In genomic region chr21:37273911-37274690, GRCh38 we compare ENCODE assay signal across 18 cellular contexts. TPM values are rescaled to one million over a fixed set of nuclear protein-coding genes. Genes with fewer than 3 reads are reported as not detected.
DNase-seq lines count a peak whose midpoint lies in the region; ATAC-seq, FAIRE-seq and TF ChIP-seq lines count a peak whose summit lies in the region.
"Had no signal": no experiment of that assay in that cellular context is flagged by ENCODE, and none has a peak within 500 bp of the region (broad histone marks: within the 10 kb centered on the region; RNA-seq: fewer than 3 reads in every experiment).

No MANE protein-coding gene starts in this region.

- TF ChIP-seq EP300 in HepG2 (IDR thresholded peaks at IDR 0.05; ENCODE audit: low read depth in 2 of 2, low read length in 2 of 2) (no peak), HepG2 (CRISPR knock-in tag; IDR thresholded peaks at IDR 0.05; ENCODE audit: borderline replicate concordance) (no peak)

- no peak; the same call in 2 of the 3 replicates for ATAC-seq in HepG2
- ATAC-seq in right lobe of liver, result no peak
- peak; percentile 87 for ATAC-seq in HG02870 (IDR thresholded peaks at IDR 0.05; ENCODE audit: unreplicated experiment)
- ATAC-seq in WTC11, result peak; percentile 31
- ATAC-seq: stimulated activated naive B cell treated with anti-CD40 and anti-IgM and Interleukin-4, amounts not matched to agents 10 μg/mL and 1 μg/mL and 100 μg/mL, for 72 hours had no signal

- FAIRE-seq in HepG2 (lab: Jason Lieb, UNC) (no peak), GM12891 (lab: Jason Lieb, UNC) (no peak)
- FAIRE-seq: HTR-8/SVneo had no signal

- WGBS in HepG2 (ENCODE audit: low lambda C conversion rate), result 17% methylated on average over 9 of the region's 9 CpGs
- WGBS in right lobe of liver (ENCODE audit: insufficient coverage, low coverage, low lambda C conversion rate, missing lambda C conversion rate), result 34% methylated on average over 9 of the region's 9 CpGs

- BruUV-seq in HepG2 (replicated peaks; lab: Mats Ljungman, UMichigan), result no TSS peak

- H3K27ac ChIP-seq in HepG2 (ENCODE audit: extremely low read length, insufficient read depth, low read length), result no peak overlapping the region
- no peak overlapping the region for H3K27ac ChIP-seq in right lobe of liver
- no peak overlapping the region for H3K27ac ChIP-seq in right atrium auricular region

- no peaks in the 10 kb centered on the region for H3K36me3 ChIP-seq in HepG2 (replicated peaks in 1 of 2; ENCODE audit: control insufficient read depth in 1 of 2, insufficient read depth in 2 of 2, low read length in 2 of 2)
- H3K36me3 ChIP-seq in right lobe of liver, result no peaks in the 10 kb centered on the region
- no peaks in the 10 kb centered on the region for H3K36me3 ChIP-seq in right atrium auricular region

- no peaks in the 10 kb centered on the region for H3K27me3 Mint-ChIP-seq in WTC11 (ENCODE audit: low read depth)

- H4K20me1 ChIP-seq in HepG2 (ENCODE audit: insufficient read depth, low read length), result no peaks in the 10 kb centered on the region

- peaks cover 30% of the 10 kb centered on the region for H3K4me1 Mint-ChIP-seq in WTC11

- peaks cover 4% of the 10 kb centered on the region for H3K36me3 Mint-ChIP-seq in WTC11

- no peaks in the 10 kb centered on the region for H3K9me3 ChIP-seq in HepG2 (ENCODE audit: low read length)
- no peaks in the 10 kb centered on the region for H3K9me3 ChIP-seq in right lobe of liver
- no peaks in the 10 kb centered on the region for H3K9me3 ChIP-seq in right atrium auricular region

- TF ChIP-seq POLR2A in HepG2 (IDR thresholded peaks at IDR 0.05; ENCODE audit: insufficient read depth in 1 of 2, low read depth in 2 of 2, low read length in 2 of 2) (no peak), right lobe of liver (IDR thresholded peaks at IDR 0.05) (no peak), GM12891 (IDR thresholded peaks at IDR 0.05; ENCODE audit: low read depth, low read length) (no peak)

- CTCF ChIA-PET in HepG2 (lab: Yijun Ruan, JAX; ENCODE audit: low intra/inter-chr PET ratio, low total read pairs), result no interaction called here
- CTCF ChIA-PET in WTC11 (lab: Charles Lee), result interaction anchor here (0.9 kb wide), 1 partner anchor 227 kb away, joined by 3 read pairs; no protein-coding TSS in a partner anchor

- H3K4me3 ChIP-seq in HepG2 (replicated peaks in 1 of 3; ENCODE audit: insufficient read depth in 1 of 3, low read depth in 2 of 3, low read length in 3 of 3), result no peak overlapping the region
- H3K4me3 ChIP-seq in right lobe of liver, result no peak overlapping the region
- no peak overlapping the region for H3K4me3 ChIP-seq in right atrium auricular region

- peak overlapping the region; percentile 8; the same call in 1 of the 2 replicates for H3K4me2 ChIP-seq in HepG2 (ENCODE audit: low read depth, low read length)

- in situ Hi-C loops in HepG2 (cut with HindIII; ENCODE audit: extremely low pct_ligation_motif_present, low pct_unique_long_range_greater_than_20kb), result no loop called here

- POLR2A ChIA-PET in HepG2 (lab: Yijun Ruan, JAX), result interaction anchor here (0.6 kb wide), 1 partner anchor 118 kb away, joined by 3 read pairs; no protein-coding TSS in a partner anchor
- POLR2A ChIA-PET in WTC11 (lab: Charles Lee), result no interaction called here

- intact Hi-C loops in HepG2 (cut with micrococcal nuclease; ENCODE audit: unreplicated experiment) (no loop called here), right lobe of liver (cut with DNase I) (no loop called here)

- no peak for TF ChIP-seq RAD21 in HepG2 (CRISPR knock-in tag; IDR thresholded peaks at IDR 0.05)

- H2AFZ ChIP-seq in HepG2 (ENCODE audit: low read length), result peak overlapping the region; percentile 64

- H3K9ac ChIP-seq in HepG2 (ENCODE audit: insufficient read depth, low read depth, low read length), result no peak overlapping the region

- H3K4me1 ChIP-seq in HepG2 (ENCODE audit: insufficient read depth, low read length), result no peaks in the 10 kb centered on the region
- H3K4me1 ChIP-seq in right lobe of liver, result no peaks in the 10 kb centered on the region
- H3K4me1 ChIP-seq in right atrium auricular region, result no peaks in the 10 kb centered on the region

- peak overlapping the region; percentile 95 for H3K27ac Mint-ChIP-seq in WTC11
- H3K27ac Mint-ChIP-seq: nephron progenitor cell; stimulated activated naive B cell treated with anti-CD40 and anti-IgM and Interleukin-4, amounts not matched to agents 10 μg/mL and 1 μg/mL and 100 μg/mL, for 72 hours; type B pancreatic cell had no signal

- peak overlapping the region; percentile 53 for H3K4me3 Mint-ChIP-seq in WTC11
- H3K4me3 Mint-ChIP-seq: nephron progenitor cell; stimulated activated naive B cell treated with anti-CD40 and anti-IgM and Interleukin-4, amounts not matched to agents 10 μg/mL and 1 μg/mL and 100 μg/mL, for 72 hours; type B pancreatic cell had no signal

- DNase-seq in HepG2 (ENCODE audit: low spot score), result no peak
- no peak for DNase-seq in right lobe of liver
- DNase-seq in WTC11 (ENCODE audit: low spot score), result no peak
- no peak for DNase-seq in DMS114 treated with DMSO at 0.1 percent for 48 hours (lab: John Stamatoyannopoulos, UW; ENCODE audit: unreplicated experiment)
- no peak for DNase-seq in right atrium auricular region (ENCODE audit: low spot score)
- DNase-seq in NCI-H1092 treated with DMSO at 0.1 percent for 48 hours (lab: John Stamatoyannopoulos, UW), result no peak
- DNase-seq in GM12891 (ENCODE audit: insufficient read length, low spot score), result no peak
- DNase-seq: activated CD8-positive, alpha-beta memory T cell treated with anti-CD3 and anti-CD28 coated beads for 24 hours; activated naive CD4-positive, alpha-beta T cell; cortex of kidney; DMS153; NCI-H1092; nephron progenitor cell; SIG-M5; stimulated activated naive B cell treated with anti-CD40 and anti-IgM and Interleukin-4, amounts not matched to agents 10 μg/mL and 1 μg/mL and 100 μg/mL, for 72 hours had no signal

- H3K27me3 ChIP-seq in HepG2 (ENCODE audit: control insufficient read depth in 1 of 2, insufficient read depth in 2 of 2, low read length in 2 of 2) (no peaks in the 10 kb centered on the region), right lobe of liver (no peaks in the 10 kb centered on the region), right atrium auricular region (no peaks in the 10 kb centered on the region)

- H3K79me2 ChIP-seq in HepG2 (ENCODE audit: insufficient read depth, low read length), result no peaks in the 10 kb centered on the region

- no peak for TF ChIP-seq CTCF in HepG2 (CRISPR knock-in tag; IDR thresholded peaks at IDR 0.05)
- no peak for TF ChIP-seq CTCF in right lobe of liver (IDR thresholded peaks at IDR 0.05)
- TF ChIP-seq CTCF in WTC11 (IDR thresholded peaks at IDR 0.05), result no peak
- no peak for TF ChIP-seq CTCF in right atrium auricular region (IDR thresholded peaks at IDR 0.05)

- H3K9me3 Mint-ChIP-seq in WTC11, result peaks cover 15% of the 10 kb centered on the region

TF ChIP-seq in HepG2, 621 proteins besides CTCF, POLR2A, EP300 and RAD21 (continues in another document):
- TF ChIP-seq ZNF253 (CRISPR knock-in tag; IDR thresholded peaks at IDR 0.05; ENCODE audit: borderline replicate concordance) (no peak), ZNF329 (CRISPR knock-in tag; IDR thresholded peaks at IDR 0.05; ENCODE audit: low read depth) (no peak), PRMT3 (CRISPR knock-in tag; IDR thresholded peaks at IDR 0.05; ENCODE audit: borderline replicate concordance, low read depth) (no peak), ZNF720 (CRISPR knock-in tag; IDR thresholded peaks at IDR 0.05) (no peak), ZFY (CRISPR knock-in tag; IDR thresholded peaks at IDR 0.05) (no peak)

TF ChIP-seq in WTC11, 78 proteins besides CTCF, POLR2A, EP300 and RAD21 (continues in another document):
- TF ChIP-seq NR2C2 (CRISPR knock-in tag; IDR thresholded peaks at IDR 0.05), result no peak
- no peak for TF ChIP-seq MYBL2 (CRISPR knock-in tag; IDR thresholded peaks at IDR 0.05)

TF ChIP-seq in GM12891, 5 proteins besides CTCF, POLR2A, EP300 and RAD21:
- TF ChIP-seq PAX5 (IDR thresholded peaks at IDR 0.05; ENCODE audit: insufficient read depth, low read length, severe bottlenecking) (no peak), POU2F2 (IDR thresholded peaks at IDR 0.05; ENCODE audit: low read depth, low read length) (no peak), SPI1 (IDR thresholded peaks at IDR 0.05; ENCODE audit: low read depth, low read length) (no peak), TAF1 (IDR thresholded peaks at IDR 0.05; ENCODE audit: low read depth, low read length) (no peak), POLR2AphosphoS5 (IDR thresholded peaks at IDR 0.05; ENCODE audit: low read depth, low read length) (no peak)

RNA-seq across cellular contexts. Expression of gene VPS26C, which starts 7.0 kb away (rescaled TPM):
- total RNA-seq in HepG2 (2016; rRNA removed; fragmentation: Illumina TruSeq; extraction: Trizol) (39.7 and 54.6 TPM in 2 replicates), right lobe of liver (10 to 100 TPM; 27.4 to 52.3 (median 31.3) TPM), WTC11 (2021) (55.0 to 62.8 TPM (median 56.7 TPM) in 3 replicates), right atrium auricular region (10 to 100 TPM; 45.2 to 53.8 TPM)
- total RNA-seq in HepG2 (2016; cell fraction: cytosol; rRNA removed; fragmentation: Illumina TruSeq; extraction: Trizol; ENCODE audit: low read depth), result 13.7 and 15.5 TPM in 2 replicates
- total RNA-seq in HepG2 (2016; cell fraction: insoluble cytoplasmic fraction; rRNA removed; fragmentation: Illumina TruSeq; extraction: Trizol), result 42.0 and 53.2 TPM in 2 replicates
- total RNA-seq in HepG2 (2016; cell fraction: membrane; rRNA removed; fragmentation: Illumina TruSeq; extraction: Trizol), result 29.4 and 31.5 TPM in 2 replicates
- 24.9 and 25.4 TPM in 2 replicates for total RNA-seq in HepG2 (2016; cell fraction: nucleus; rRNA removed; fragmentation: Illumina TruSeq; extraction: Trizol)
- polyA plus RNA-seq in HepG2 (2011; rRNA removed), result 30.3 and 33.0 TPM in 2 replicates
- polyA plus RNA-seq in HepG2 (2011; cell fraction: cytosol; rRNA removed), result 29.6 and 33.2 TPM in 2 replicates
- polyA plus RNA-seq in HepG2 (2011; cell fraction: nucleus; rRNA removed), result 22.0 and 27.5 TPM in 2 replicates
- polyA plus RNA-seq in HepG2 (2012), result 26.9 and 29.8 TPM in 2 replicates
- 13.6 and 14.5 TPM in 2 replicates for polyA plus RNA-seq in HepG2 (2016; cell fraction: cytosol; fragmentation: Illumina TruSeq; extraction: Trizol; ENCODE audit: low read depth)
- 50.1 and 51.4 TPM in 2 replicates for polyA plus RNA-seq in HepG2 (2016; cell fraction: insoluble cytoplasmic fraction; fragmentation: Illumina TruSeq; extraction: Trizol; ENCODE audit: low read depth)
- 23.9 and 24.7 TPM in 2 replicates for polyA plus RNA-seq in HepG2 (2016; cell fraction: membrane; fragmentation: Illumina TruSeq; extraction: Trizol; ENCODE audit: low read depth)
- polyA plus RNA-seq in HepG2 (2016; cell fraction: nucleus; fragmentation: Illumina TruSeq; extraction: Trizol; ENCODE audit: insufficient read depth, low read depth), result 25.4 and 29.7 TPM in 2 replicates
- polyA minus RNA-seq in HepG2 (2011; rRNA and poly(A)+ RNA removed; ENCODE audit: low replicate concordance), result 23.9 and 31.1 TPM in 2 replicates
- polyA minus RNA-seq in HepG2 (2011; cell fraction: cytosol; rRNA and poly(A)+ RNA removed), result 21.5 and 24.4 TPM in 2 replicates
- 38.5 and 44.3 TPM in 2 replicates for polyA minus RNA-seq in HepG2 (2011; cell fraction: nucleus; rRNA and poly(A)+ RNA removed)
- 29.8 TPM for polyA plus RNA-seq in GM12891 (2012; ENCODE audit: low read depth, missing spikeins)

Comparison
In these comparisons a context has a peak if more than half of its experiments do, and no peak if none do; other contexts are left out.
1. ATAC-seq: peak in HG02870 (single experiment) and WTC11 (single experiment); none in HepG2 (single experiment) and right lobe of liver (0 of 4).